In genomic region chr17:2084129-2084765, GRCh38 we compare ENCODE assay signal across 1 cellular context.
TF ChIP-seq lines count a peak whose summit lies in the region.

No MANE protein-coding gene starts in this region.

TF ChIP-seq in IMR-90, 13 proteins besides CTCF, POLR2A, EP300 and RAD21 (continued from another document):
- TF ChIP-seq USF2 (IDR thresholded peaks at IDR 0.05; ENCODE audit: low read depth, low read length) (no peak), MAZ (IDR thresholded peaks at IDR 0.05; ENCODE audit: borderline replicate concordance, low read depth, low read length) (no peak), NFE2L2 (IDR thresholded peaks at IDR 0.05; ENCODE audit: low read depth, low read length) (no peak), MXI1 (IDR thresholded peaks at IDR 0.05; ENCODE audit: borderline replicate concordance, low read depth, low read length) (no peak), CHD1 (IDR thresholded peaks at IDR 0.05; ENCODE audit: low read depth, low read length) (no peak), MAFK (IDR thresholded peaks at IDR 0.05; ENCODE audit: low read depth, low read length) (no peak), BHLHE40 (IDR thresholded peaks at IDR 0.05; ENCODE audit: low read depth, low read length) (no peak), FOS (IDR thresholded peaks at IDR 0.05; ENCODE audit: low read depth, low read length) (no peak)
TF ChIP-seq in IMR-90: peak in this region for 0.
